Comparison of ENCODE assay signal across 26 cellular contexts in genomic region chr9:131977074-131977838, GRCh38.
DNase-seq lines count a peak whose midpoint lies in the region; ATAC-seq, FAIRE-seq and TF ChIP-seq lines count a peak whose summit lies in the region.
"Had no signal": no experiment of that assay in that cellular context is flagged by ENCODE, and none has a peak within 500 bp of the region (broad histone marks: within the 10 kb centered on the region; RNA-seq: fewer than 3 reads in every experiment).

No MANE protein-coding gene starts in this region.

- in situ Hi-C loops in K562 (cut with MboI) = no loop called here

- no peak overlapping the region for H3K4me3 Mint-ChIP-seq in stimulated activated naive B cell treated with anti-CD40 and anti-IgM and Interleukin-4, amounts not matched to agents 10 μg/mL and 1 μg/mL and 100 μg/mL, for 72 hours
- H3K4me3 Mint-ChIP-seq: activated B cell treated with CpG ODN at 0.5 μM for 24 hours; activated CD4-positive, alpha-beta memory T cell treated with anti-CD3 and anti-CD28 coated beads, Interleukin-2, amount 10 ng/mL, durations not matched to agents 7 days and 5 days; activated naive CD4-positive, alpha-beta T cell treated with anti-CD3 and anti-CD28 coated beads for 36 hours; H9 had no signal

- WGBS in K562 (ENCODE audit: insufficient coverage, low coverage, missing lambda C conversion rate) = 85% methylated on average over 10 of the region's 10 CpGs

- H3K27ac ChIP-seq in K562 (ENCODE audit: extremely low read depth, low read depth, low read length) = no peak overlapping the region
- H3K27ac ChIP-seq: right atrium auricular region, testis had no signal

- H3K9me1 ChIP-seq in K562 (ENCODE audit: control insufficient read depth, insufficient read depth, low read length) = no peaks in the 10 kb centered on the region

- no peak for TF ChIP-seq CTCF in K562 (IDR thresholded peaks at IDR 0.05 in 2 of 3, conservative IDR thresholded peaks at IDR 0.05 in 1 of 3; ENCODE audit: insufficient read depth in 2 of 3, low read depth in 1 of 3, low read length in 3 of 3)

- intact Hi-C loops in K562 (cut with micrococcal nuclease) = no loop called here

- no peak for TF ChIP-seq POLR2A in GM12891 (IDR thresholded peaks at IDR 0.05; ENCODE audit: low read depth, low read length)
- no peak for TF ChIP-seq POLR2A in K562 (conservative IDR thresholded peaks at IDR 0.05)

- no peak for ATAC-seq in K562
- ATAC-seq in stimulated activated naive B cell treated with anti-CD40 and anti-IgM and Interleukin-4, amounts not matched to agents 10 μg/mL and 1 μg/mL and 100 μg/mL, for 72 hours (replicated peaks) = peak; percentile 91 to 95
- no peak for ATAC-seq in GM21526 (IDR thresholded peaks at IDR 0.05; ENCODE audit: low FRiP score, unreplicated experiment)
- ATAC-seq in HG02610 (IDR thresholded peaks at IDR 0.05; ENCODE audit: unreplicated experiment) = no peak
- ATAC-seq: left colon had no signal

- H3K27me3 Mint-ChIP-seq in stimulated activated naive B cell treated with anti-CD40 and anti-IgM and Interleukin-4, amounts not matched to agents 10 μg/mL and 1 μg/mL and 100 μg/mL, for 72 hours = no peaks in the 10 kb centered on the region
- H3K27me3 Mint-ChIP-seq: activated B cell treated with CpG ODN at 0.5 μM for 24 hours; activated CD4-positive, alpha-beta memory T cell treated with anti-CD3 and anti-CD28 coated beads, Interleukin-2, amount 10 ng/mL, durations not matched to agents 7 days and 5 days had no signal

- peaks cover 0 to 2% of the 10 kb centered on the region in 2 donors for H3K9me3 Mint-ChIP-seq in stimulated activated naive B cell treated with anti-CD40 and anti-IgM and Interleukin-4, amounts not matched to agents 10 μg/mL and 1 μg/mL and 100 μg/mL, for 72 hours
- H3K9me3 Mint-ChIP-seq: activated CD4-positive, alpha-beta memory T cell treated with anti-CD3 and anti-CD28 coated beads, Interleukin-2, amount 10 ng/mL, durations not matched to agents 7 days and 5 days; H9 had no signal

- TF ChIP-seq RAD21 in K562 (CRISPR knock-in tag; conservative IDR thresholded peaks at IDR 0.05 in 1 of 2, IDR thresholded peaks at IDR 0.05 in 1 of 2) = no peak

- peaks cover 26 to 40% of the 10 kb centered on the region in 2 donors for H3K4me1 Mint-ChIP-seq in stimulated activated naive B cell treated with anti-CD40 and anti-IgM and Interleukin-4, amounts not matched to agents 10 μg/mL and 1 μg/mL and 100 μg/mL, for 72 hours
- H3K4me1 Mint-ChIP-seq: activated CD4-positive, alpha-beta memory T cell treated with anti-CD3 and anti-CD28 coated beads, Interleukin-2, amount 10 ng/mL, durations not matched to agents 7 days and 5 days had no signal

- no peak overlapping the region for H3K4me3 ChIP-seq in K562
- H3K4me3 ChIP-seq: right atrium auricular region, testis had no signal

- peak overlapping the region; percentile 20 for H3K27ac Mint-ChIP-seq in stimulated activated naive B cell treated with anti-CD40 and anti-IgM and Interleukin-4, amounts not matched to agents 10 μg/mL and 1 μg/mL and 100 μg/mL, for 72 hours
- H3K27ac Mint-ChIP-seq: activated B cell treated with CpG ODN at 0.5 μM for 24 hours; activated CD4-positive, alpha-beta memory T cell treated with anti-CD3 and anti-CD28 coated beads, Interleukin-2, amount 10 ng/mL, durations not matched to agents 7 days and 5 days; activated naive CD4-positive, alpha-beta T cell treated with anti-CD3 and anti-CD28 coated beads for 36 hours; H9 had no signal

- H2AFZ ChIP-seq in K562 (ENCODE audit: low read depth, low read length) = no peak overlapping the region

- POLR2A ChIA-PET in K562 (lab: Yijun Ruan, JAX) = no interaction called here

- H3K36me3 Mint-ChIP-seq in stimulated activated naive B cell treated with anti-CD40 and anti-IgM and Interleukin-4, amounts not matched to agents 10 μg/mL and 1 μg/mL and 100 μg/mL, for 72 hours = peaks cover 22 to 25% of the 10 kb centered on the region in 2 donors

- no peaks in the 10 kb centered on the region; the same call in 2 of the 3 replicates for H3K36me3 ChIP-seq in K562 (ENCODE audit: control insufficient read depth, insufficient read depth, low read length)
- H3K36me3 ChIP-seq: right atrium auricular region had no signal

- no TSS peak for BruUV-seq in K562 (replicated peaks; lab: Mats Ljungman, UMichigan)

- H3K79me2 ChIP-seq in K562 (ENCODE audit: control insufficient read depth, insufficient read depth, low read length) = no peaks in the 10 kb centered on the region

- peaks cover 5% of the 10 kb centered on the region; the same call in 1 of the 2 replicates for H4K20me1 ChIP-seq in K562 (replicated peaks; ENCODE audit: control insufficient read depth, insufficient read depth, low read length)

- H3K9me3 ChIP-seq in K562 (replicated peaks; ENCODE audit: control insufficient read depth, insufficient read depth, low read depth, low read length) = no peaks in the 10 kb centered on the region
- H3K9me3 ChIP-seq: Caco-2, right atrium auricular region, testis had no signal

- peak; percentile 50 for FAIRE-seq in GM12891 (lab: Jason Lieb, UNC)
- FAIRE-seq in K562 (lab: Jason Lieb, UNC) = no peak
- FAIRE-seq: frontal cortex had no signal

- no peak for DNase-seq in GM12891 (ENCODE audit: insufficient read length, low spot score)
- peak; percentile 30 for DNase-seq in NAMALWA (ENCODE audit: low spot score)
- no peak for DNase-seq in K562 (ENCODE audit: extremely low read depth in 1 of 4, low spot score in 3 of 4)
- DNase-seq in stimulated activated naive B cell treated with anti-CD40 and anti-IgM and Interleukin-4, amounts not matched to agents 10 μg/mL and 1 μg/mL and 100 μg/mL, for 72 hours = peak; percentile 3
- no peak for DNase-seq in stimulated activated CD4-positive, alpha-beta T cell treated with anti-CD3 and anti-CD28 coated beads, Interleukin-15, amount 100 ng/mL, for 24 hours
- DNase-seq: activated B cell treated with CpG ODN at 0.5 μM for 24 hours; activated CD4-positive, alpha-beta memory T cell treated with anti-CD3 and anti-CD28 coated beads, Interleukin-2, amount 10 ng/mL, durations not matched to agents 7 days and 5 days; activated naive CD4-positive, alpha-beta T cell treated with anti-CD3 and anti-CD28 coated beads for 36 hours; activated T-cell treated with anti-CD3 and anti-CD28 coated beads, Interleukin-2, amount 50 U/mL, for 1 hour; Caco-2; central memory CD4-positive, alpha-beta T cell; EL; erythroblast; H9; IMR-90; left colon; MM.1S; NCI-H2081; occipital lobe; SHP77 treated with DMSO at 0.1 percent for 48 hours; T-helper 2 cell; testis had no signal

- CTCF ChIA-PET in K562 (lab: Yijun Ruan, JAX; ENCODE audit: low intra/inter-chr PET ratio) = no interaction called here

- H3K4me1 ChIP-seq in K562 (replicated peaks in 1 of 2; ENCODE audit: control insufficient read depth in 2 of 2, insufficient read depth in 2 of 2, low read length in 2 of 2) = peaks cover 3 to 4% of the 10 kb centered on the region in 2 experiments; a peak in 2 of 5 replicates
- H3K4me1 ChIP-seq: Caco-2, testis had no signal

- H3K27me3 ChIP-seq in K562 (ENCODE audit: control insufficient read depth in 2 of 2, insufficient read depth in 2 of 2, low read length in 2 of 2) = no peaks in the 10 kb centered on the region
- H3K27me3 ChIP-seq: right atrium auricular region, testis had no signal

- H3K9ac ChIP-seq in K562 (ENCODE audit: insufficient read depth in 1 of 2, low read depth in 2 of 2, low read length in 2 of 2) = no peak overlapping the region

- H3K4me2 ChIP-seq in K562 (ENCODE audit: insufficient read depth, low read length) = no peak overlapping the region

- no peak for TF ChIP-seq EP300 in K562 (IDR thresholded peaks at IDR 0.05; ENCODE audit: low read length)

TF ChIP-seq in GM12891, 5 proteins besides CTCF, POLR2A, EP300 and RAD21:
- no peak for TF ChIP-seq TAF1 (IDR thresholded peaks at IDR 0.05; ENCODE audit: low read depth, low read length)
- no peak for TF ChIP-seq POLR2AphosphoS5 (IDR thresholded peaks at IDR 0.05; ENCODE audit: low read depth, low read length)
- peak; percentile 82 for TF ChIP-seq SPI1 (IDR thresholded peaks at IDR 0.05; ENCODE audit: low read depth, low read length)
- no peak for TF ChIP-seq PAX5 (IDR thresholded peaks at IDR 0.05; ENCODE audit: insufficient read depth, low read length, severe bottlenecking)

TF ChIP-seq in K562, 482 proteins besides CTCF, POLR2A, EP300 and RAD21:
- TF ChIP-seq NCOA2 (IDR thresholded peaks at IDR 0.05; ENCODE audit: partially characterized antibody in 2 of 2) = no peak
- no peak for TF ChIP-seq CCNT2 (IDR thresholded peaks at IDR 0.05; ENCODE audit: borderline replicate concordance, extremely low read depth, insufficient read length, low read depth, low read length)
- TF ChIP-seq SPI1 (IDR thresholded peaks at IDR 0.05; ENCODE audit: borderline replicate concordance, low read depth, low read length) = peak; percentile 72; the same call in 1 of the 2 replicates

Comparison
In these comparisons a context has a peak if more than half of its experiments do, and no peak if none do; other contexts are left out.
1. DNase-seq: peak in NAMALWA (single experiment) and stimulated activated naive B cell treated with anti-CD40 and anti-IgM and Interleukin-4, amounts not matched to agents 10 μg/mL and 1 μg/mL and 100 μg/mL, for 72 hours (single experiment); none in GM12891 (single experiment), K562 (0 of 4) and stimulated activated CD4-positive, alpha-beta T cell treated with anti-CD3 and anti-CD28 coated beads, Interleukin-15, amount 100 ng/mL, for 24 hours (single experiment).
2. ATAC-seq: peak in stimulated activated naive B cell treated with anti-CD40 and anti-IgM and Interleukin-4, amounts not matched to agents 10 μg/mL and 1 μg/mL and 100 μg/mL, for 72 hours (2 of 2); none in K562 (single experiment), GM21526 (single experiment) and HG02610 (single experiment).